8 cellular contexts compared by ENCODE assay signal in the genomic region with DNA sequence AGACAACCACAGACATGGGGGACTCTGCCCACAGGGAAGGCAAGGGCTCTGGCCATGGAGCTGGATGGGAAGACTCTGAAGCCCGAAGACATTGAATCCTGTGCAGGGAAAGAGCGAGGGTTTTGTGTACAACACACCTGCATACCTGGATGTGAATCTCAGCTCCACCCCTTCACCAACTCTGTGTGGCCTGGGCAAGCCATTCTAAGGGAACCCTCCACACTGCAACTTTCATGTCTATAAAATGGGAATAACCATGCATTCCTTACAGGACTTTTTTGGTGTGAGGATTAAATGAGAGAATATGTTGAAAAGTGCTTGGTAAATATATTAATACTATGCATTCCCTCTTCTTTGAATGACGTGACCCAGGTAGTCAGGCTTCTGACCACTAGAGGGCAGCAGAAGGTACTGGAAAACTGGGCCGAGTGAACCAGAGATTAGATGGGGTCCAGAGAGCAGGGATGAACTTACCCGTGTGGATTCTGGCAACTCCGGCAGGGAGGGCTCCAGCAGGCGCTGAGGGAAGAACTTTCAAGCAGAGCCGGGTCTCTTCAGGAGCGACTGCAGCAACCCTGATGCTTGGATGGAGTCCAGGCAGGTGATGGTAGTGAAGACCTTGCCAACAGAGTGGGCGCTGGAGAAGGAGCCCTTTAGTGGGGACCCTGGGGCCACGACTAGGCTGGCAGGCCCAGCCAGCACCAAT. TPM values are rescaled to one million over a fixed set of nuclear protein-coding genes. Genes with fewer than 3 reads are reported as not detected.
DNase-seq lines count a peak whose midpoint lies in the region; ATAC-seq and TF ChIP-seq lines count a peak whose summit lies in the region.

No MANE protein-coding gene starts in this region.

- peak; percentile 73 for ATAC-seq in Right ventricle myocardium inferior
- ATAC-seq in activated T-cell treated with anti-CD3 and anti-CD28 coated beads, Interleukin-2, amount 50 U/mL, for 72 hours (replicated peaks in 1 of 2) = peak; percentile 55 to 73

- H3K9me3 ChIP-seq in stomach = no peaks in the 10 kb centered on the region

- no peaks in the 10 kb centered on the region for H3K4me1 Mint-ChIP-seq in activated T-cell treated with anti-CD3 and anti-CD28 coated beads, Interleukin-2, amount 50 U/mL, for 72 hours (ENCODE audit: low read depth)
- peaks cover 40% of the 10 kb centered on the region for H3K4me1 Mint-ChIP-seq in nephron progenitor cell

- intact Hi-C loops in Right ventricle myocardium inferior (cut with DNase I) = loop anchor here (1.0 to 5.0 kb wide), 2 partner anchors 109 to 123 kb away; no protein-coding TSS in a partner anchor
- intact Hi-C loops in cardiac septum (cut with DNase I) = loop anchor here (1.0 to 5.0 kb wide), 2 partner anchors 110 to 128 kb away; no protein-coding TSS in a partner anchor
- intact Hi-C loops in stomach (cut with DNase I; ENCODE audit: low total_unique reads) = loop anchor here (5.0 kb wide), 1 partner anchor 123 kb away; no protein-coding TSS in a partner anchor

- peaks cover 0 to 2% of the 10 kb centered on the region in 2 donors for H3K36me3 Mint-ChIP-seq in activated T-cell treated with anti-CD3 and anti-CD28 coated beads, Interleukin-2, amount 50 U/mL, for 72 hours (ENCODE audit: insufficient read depth in 2 of 2)
- H3K36me3 Mint-ChIP-seq in nephron progenitor cell (ENCODE audit: low read depth) = peaks cover 25% of the 10 kb centered on the region

- DNase-seq in Right ventricle myocardium inferior (ENCODE audit: missing footprints) (no peak), cardiac septum (ENCODE audit: low spot score) (no peak), OCI-M1 (lab: John Stamatoyannopoulos, UW) (peak; percentile 90), fibroblast of peridontal ligament (ENCODE audit: extremely low read depth) (peak; percentile 90), nephron progenitor cell (peak; percentile 79), stomach (peak; percentile 89)
- peak; percentile 25 for DNase-seq in Jurkat, Clone E6-1 (ENCODE audit: low read depth, low spot score)
- DNase-seq in activated T-cell treated with anti-CD3 and anti-CD28 coated beads, Interleukin-2, amount 50 U/mL, for 72 hours = peak; percentile 57 to 65

- TF ChIP-seq CTCF in nephron progenitor cell (IDR thresholded peaks at IDR 0.05) (peak; percentile 83), stomach (IDR thresholded peaks at IDR 0.05) (peak in 5 of 7 experiments; percentile 76 to 96 (median 87))

- 6 to 12% (median 9%) methylated on average over 10 to 11 of the region's 11 CpGs for WGBS in stomach, 5 donors

- TF ChIP-seq POLR2A in stomach (IDR thresholded peaks at IDR 0.05) = no peak

- no peak overlapping the region for H3K4me3 ChIP-seq in Jurkat, Clone E6-1 (ENCODE audit: low read length)
- H3K4me3 ChIP-seq in stomach = peak overlapping the region in 2 of 4 donors; percentile 22 to 32

- H3K4me3 Mint-ChIP-seq in activated T-cell treated with anti-CD3 and anti-CD28 coated beads, Interleukin-2, amount 50 U/mL, for 72 hours = no peak overlapping the region
- H3K4me3 Mint-ChIP-seq in nephron progenitor cell = peak overlapping the region; percentile 73

- H3K27ac Mint-ChIP-seq in activated T-cell treated with anti-CD3 and anti-CD28 coated beads, Interleukin-2, amount 50 U/mL, for 72 hours = no peak overlapping the region
- H3K27ac Mint-ChIP-seq in nephron progenitor cell = peak overlapping the region; percentile 95

- H3K27me3 Mint-ChIP-seq in activated T-cell treated with anti-CD3 and anti-CD28 coated beads, Interleukin-2, amount 50 U/mL, for 72 hours (ENCODE audit: low read depth) = no peaks in the 10 kb centered on the region
- peaks cover 11% of the 10 kb centered on the region for H3K27me3 Mint-ChIP-seq in nephron progenitor cell (ENCODE audit: low read depth, poor library complexity)

- no peaks in the 10 kb centered on the region for H3K27me3 ChIP-seq in stomach

- H3K9me3 Mint-ChIP-seq in activated T-cell treated with anti-CD3 and anti-CD28 coated beads, Interleukin-2, amount 50 U/mL, for 72 hours = no peaks in the 10 kb centered on the region
- H3K9me3 Mint-ChIP-seq in nephron progenitor cell = no peaks in the 10 kb centered on the region

- peaks cover 11 to 36% (median 19%) of the 10 kb centered on the region in 4 donors for H3K4me1 ChIP-seq in stomach

- TF ChIP-seq EP300 in stomach (IDR thresholded peaks at IDR 0.05) = no peak

- peak overlapping the region; percentile 86 to 95 (median 94) for H3K27ac ChIP-seq in stomach

- H3K36me3 ChIP-seq in stomach = peaks cover 31 to 61% (median 51%) of the 10 kb centered on the region in 4 donors

RNA-seq across cellular contexts. Expression of gene ELF3, which starts 0.9 kb away (rescaled TPM):
- total RNA-seq in Right ventricle myocardium inferior = 0.54 TPM
- 2.0 TPM for total RNA-seq in cardiac septum
- polyA plus RNA-seq in Jurkat, Clone E6-1 (2012; ENCODE audit: insufficient read depth, insufficient read length) = not detected
- total RNA-seq in activated T-cell treated with anti-CD3 and anti-CD28 coated beads, Interleukin-2, amount 50 U/mL, for 72 hours = under 1 TPM; 0.22 to 0.76 TPM
- 1,000 to 10,000 TPM in 1 of 5 donors, 100 to 1,000 TPM in 4; 174 to 1,083 (median 289) TPM for total RNA-seq in stomach
- polyA plus RNA-seq in stomach = 100 to 1,000 TPM; 146 to 253 (median 242) TPM

RNA-seq across cellular contexts. Expression of gene RNPEP, which starts 27.0 kb away (rescaled TPM):
- 18.7 TPM for total RNA-seq in Right ventricle myocardium inferior
- total RNA-seq in cardiac septum = 17.4 TPM
- polyA plus RNA-seq in Jurkat, Clone E6-1 (2012; ENCODE audit: insufficient read depth, insufficient read length) = 54.0 TPM
- total RNA-seq in activated T-cell treated with anti-CD3 and anti-CD28 coated beads, Interleukin-2, amount 50 U/mL, for 72 hours = 10 to 100 TPM; 43.2 to 46.4 TPM
- 100 to 1,000 TPM in 3 of 5 donors, 10 to 100 TPM in 2; 23.3 to 900 (median 102) TPM for total RNA-seq in stomach
- 10 to 100 TPM; 31.6 to 38.6 (median 37.6) TPM for polyA plus RNA-seq in stomach

RNA-seq across cellular contexts. Expression of gene TIMM17A, which starts 54.2 kb away (rescaled TPM):
- total RNA-seq in Right ventricle myocardium inferior (83.6 TPM), cardiac septum (79.1 TPM), stomach (10 to 100 TPM in 2 of 5 donors, 1 to 10 TPM in 3; 3.2 to 47.0 (median 7.1) TPM)
- 97.1 TPM for polyA plus RNA-seq in Jurkat, Clone E6-1 (2012; ENCODE audit: insufficient read depth, insufficient read length)
- total RNA-seq in activated T-cell treated with anti-CD3 and anti-CD28 coated beads, Interleukin-2, amount 50 U/mL, for 72 hours = 10 to 100 TPM; 34.4 to 40.1 TPM
- polyA plus RNA-seq in stomach = 10 to 100 TPM; 26.1 to 48.8 (median 37.4) TPM

Comparison
In these comparisons a context has a peak if more than half of its experiments do, and no peak if none do; other contexts are left out.
1. DNase-seq: peak in Jurkat, Clone E6-1 (single experiment), OCI-M1 (single experiment), activated T-cell treated with anti-CD3 and anti-CD28 coated beads, Interleukin-2, amount 50 U/mL, for 72 hours (2 of 2), fibroblast of peridontal ligament (single experiment), nephron progenitor cell (single experiment) and stomach (single experiment); none in Right ventricle myocardium inferior (single experiment) and cardiac septum (single experiment).
2. RNA of gene ELF3, which starts 0.9 kb away (total RNA-seq): 174 to 1,083 TPM in stomach; 2.0 TPM in cardiac septum (single experiment), 0.22 to 0.76 TPM in activated T-cell treated with anti-CD3 and anti-CD28 coated beads, Interleukin-2, amount 50 U/mL, for 72 hours and 0.54 TPM in Right ventricle myocardium inferior (single experiment); every median in the first group is over 10 times any median in the second.